Comparison of ENCODE assay signal across 10 cellular contexts in genomic region chr16:1232049-1232748, GRCh38. TPM values are rescaled to one million over a fixed set of nuclear protein-coding genes. Genes with fewer than 3 reads are reported as not detected.
DNase-seq lines count a peak whose midpoint lies in the region; ATAC-seq and TF ChIP-seq lines count a peak whose summit lies in the region.
"Not testable (repeated sequence)": the region's sequence is repeated elsewhere in the genome, so short reads cannot be mapped to it uniquely, and the experiment has no call there.
"Had no signal": no experiment of that assay in that cellular context is flagged by ENCODE, and none has a peak within 500 bp of the region (broad histone marks: within the 10 kb centered on the region; RNA-seq: fewer than 3 reads in every experiment).

No MANE protein-coding gene starts in this region.

- H3K36me3 ChIP-seq in DND-41 (ENCODE audit: insufficient read depth, low read length); Panc1 (ENCODE audit: control insufficient read depth, insufficient read depth, low read length): not testable (repeated sequence)

- not testable (repeated sequence) for H3K4me1 Mint-ChIP-seq in activated CD4-positive, alpha-beta T cell treated with anti-CD3 and anti-CD28 coated beads for 36 hours; stimulated activated effector memory CD8-positive, alpha-beta T cell treated with anti-CD3 and anti-CD28 coated beads, Interleukin-12 subunit alpha, Interleukin-12 subunit beta, amount 100 ng/mL, for 72 hours

- not testable (repeated sequence) for H2AFZ ChIP-seq in DND-41 (ENCODE audit: low read depth, low read length)

- H3K36me3 Mint-ChIP-seq in activated CD4-positive, alpha-beta T cell treated with anti-CD3 and anti-CD28 coated beads for 36 hours (ENCODE audit: low read depth); activated naive CD4-positive, alpha-beta T cell treated with anti-CD3 and anti-CD28 coated beads, Interleukin-2, amount 50 U/mL, for 72 hours; stimulated activated effector memory CD8-positive, alpha-beta T cell treated with anti-CD3 and anti-CD28 coated beads, Interleukin-12 subunit alpha, Interleukin-12 subunit beta, amount 100 ng/mL, for 72 hours: not testable (repeated sequence)

- not testable (repeated sequence) for H3K79me2 ChIP-seq in DND-41 (ENCODE audit: insufficient read depth, low read length)

- not testable (repeated sequence) for H3K9me3 ChIP-seq in DND-41 (ENCODE audit: insufficient read depth, low read length, severe bottlenecking); Panc1 (ENCODE audit: control insufficient read depth, insufficient read depth, low read depth, low read length); right cardiac atrium (ENCODE audit: control insufficient read depth, low read length)

- POLR2A ChIA-PET in Panc1 (lab: Charles Lee); activated CD4-positive, alpha-beta T cell treated with anti-CD3 and anti-CD28 coated beads for 36 hours (lab: Charles Lee): not testable (repeated sequence)

- H3K27me3 Mint-ChIP-seq in activated CD4-positive, alpha-beta T cell treated with anti-CD3 and anti-CD28 coated beads for 36 hours: not testable (repeated sequence)

- intact Hi-C loops in Panc1 (cut with micrococcal nuclease; ENCODE audit: unreplicated experiment); activated CD4-positive, alpha-beta T cell treated with anti-CD3 and anti-CD28 coated beads for 36 hours (cut with DNase I, micrococcal nuclease); Right ventricle myocardium inferior (cut with DNase I); right cardiac atrium (cut with DNase I): not testable (repeated sequence)

- not testable (repeated sequence) for H3K9me3 Mint-ChIP-seq in activated CD4-positive, alpha-beta T cell treated with anti-CD3 and anti-CD28 coated beads for 36 hours (ENCODE audit: low read depth); activated naive CD4-positive, alpha-beta T cell treated with anti-CD3 and anti-CD28 coated beads, Interleukin-2, amount 50 U/mL, for 72 hours; stimulated activated effector memory CD8-positive, alpha-beta T cell treated with anti-CD3 and anti-CD28 coated beads, Interleukin-12 subunit alpha, Interleukin-12 subunit beta, amount 100 ng/mL, for 72 hours

- not testable (repeated sequence) for H3K27ac ChIP-seq in DND-41 (ENCODE audit: low read length); Panc1 (ENCODE audit: low read length); right cardiac atrium (ENCODE audit: low read length)

- H3K4me3 ChIP-seq in DND-41 (ENCODE audit: low read depth in 1 of 2, low read length in 2 of 2); right cardiac atrium (ENCODE audit: low read length): not testable (repeated sequence)
- H3K4me3 ChIP-seq in Panc1 (ENCODE audit: low read depth in 2 of 2, low read length in 2 of 2): 0 out of 4 replicates have a peak overlapping the region, but pooled peaks of 1 of the 2 experiments have one; percentile 20

- not testable (repeated sequence) for H3K27ac Mint-ChIP-seq in activated CD4-positive, alpha-beta T cell treated with anti-CD3 and anti-CD28 coated beads for 36 hours; activated naive CD4-positive, alpha-beta T cell treated with anti-CD3 and anti-CD28 coated beads, Interleukin-2, amount 50 U/mL, for 72 hours; stimulated activated effector memory CD8-positive, alpha-beta T cell treated with anti-CD3 and anti-CD28 coated beads, Interleukin-12 subunit alpha, Interleukin-12 subunit beta, amount 100 ng/mL, for 72 hours

- no CpG with 5 or more reads among the region's 47 CpGs for WGBS in right cardiac atrium

- H3K4me1 ChIP-seq in DND-41 (ENCODE audit: insufficient read depth, low read length); Panc1 (ENCODE audit: control insufficient read depth, insufficient read depth, low read length); right cardiac atrium (ENCODE audit: control insufficient read depth, insufficient read depth, low read length): not testable (repeated sequence)

- CTCF ChIA-PET in Panc1 (lab: Charles Lee); activated CD4-positive, alpha-beta T cell treated with anti-CD3 and anti-CD28 coated beads for 36 hours (lab: Charles Lee): not testable (repeated sequence)

- H4K20me1 ChIP-seq in DND-41 (ENCODE audit: insufficient read depth, low read length): not testable (repeated sequence)

- not testable (repeated sequence) for H3K27me3 ChIP-seq in DND-41 (ENCODE audit: insufficient read depth, low read length, poor library complexity); Panc1 (ENCODE audit: control insufficient read depth, insufficient read depth, low read length); right cardiac atrium (ENCODE audit: control insufficient read depth, insufficient read depth)

- not testable (repeated sequence) for H3K4me2 ChIP-seq in DND-41 (ENCODE audit: insufficient read depth, low read length)

- H3K4me3 Mint-ChIP-seq in activated CD4-positive, alpha-beta T cell treated with anti-CD3 and anti-CD28 coated beads for 36 hours; stimulated activated effector memory CD8-positive, alpha-beta T cell treated with anti-CD3 and anti-CD28 coated beads, Interleukin-12 subunit alpha, Interleukin-12 subunit beta, amount 100 ng/mL, for 72 hours: not testable (repeated sequence)

- not testable (repeated sequence) for DNase-seq in DND-41; Panc1 (ENCODE audit: low read depth, low spot score); activated CD4-positive, alpha-beta T cell treated with anti-CD3 and anti-CD28 coated beads for 36 hours; activated naive CD4-positive, alpha-beta T cell treated with anti-CD3 and anti-CD28 coated beads, Interleukin-2, amount 50 U/mL, for 72 hours (ENCODE audit: low spot score in 2 of 2); Right ventricle myocardium inferior (ENCODE audit: missing footprints); right cardiac atrium; stimulated activated effector memory CD8-positive, alpha-beta T cell treated with anti-CD3 and anti-CD28 coated beads, Interleukin-12 subunit alpha, Interleukin-12 subunit beta, amount 100 ng/mL, for 72 hours (ENCODE audit: low spot score in 2 of 2)

- not testable (repeated sequence) for TF ChIP-seq CTCF in DND-41 (IDR thresholded peaks at IDR 0.05; ENCODE audit: borderline replicate concordance, extremely low read depth, low read length, poor library complexity, severe bottlenecking); Panc1 (IDR thresholded peaks at IDR 0.05)

- H3K9ac ChIP-seq in DND-41 (ENCODE audit: low read depth, low read length): not testable (repeated sequence)

- in situ Hi-C loops in Panc1 (cut with HindIII; ENCODE audit: low pct_unique_long_range_greater_than_20kb, low sequenced_read_pairs): not testable (repeated sequence)

- ATAC-seq in DND-41 (ENCODE audit: insufficient read depth, low read depth): 0 out of 3 replicates have a peak, but pooled peaks have one; percentile 39
- ATAC-seq in Panc1: peak; percentile 92
- peak; percentile 61 for ATAC-seq in activated CD4-positive, alpha-beta T cell treated with anti-CD3 and anti-CD28 coated beads for 36 hours
- peak; percentile 60 to 62 for ATAC-seq in activated naive CD4-positive, alpha-beta T cell treated with anti-CD3 and anti-CD28 coated beads, Interleukin-2, amount 50 U/mL, for 72 hours
- peak; percentile 27 for ATAC-seq in Right ventricle myocardium inferior
- ATAC-seq in right cardiac atrium: peak; percentile 39 to 41
- peak; percentile 20 for ATAC-seq in stimulated activated effector memory CD8-positive, alpha-beta T cell treated with anti-CD3 and anti-CD28 coated beads, Interleukin-12 subunit alpha, Interleukin-12 subunit beta, amount 100 ng/mL, for 72 hours

- BruUV-seq in Panc1 (replicated peaks; lab: Mats Ljungman, UMichigan): not testable (repeated sequence)

RNA-seq across cellular contexts. Expression of gene TPSB2, which starts 2.2 kb away (rescaled TPM):
- total RNA-seq in Panc1 (2021; ENCODE audit: unreplicated experiment): 0.57 TPM
- 0.39 TPM for polyA plus RNA-seq in Panc1 (2012; ENCODE audit: insufficient read length)
- not detected for total RNA-seq in activated CD4-positive, alpha-beta T cell treated with anti-CD3 and anti-CD28 coated beads for 36 hours
- 1 to 10 TPM in 1 of 2 donors, not detected in 1; 1.3 TPM for total RNA-seq in activated naive CD4-positive, alpha-beta T cell treated with anti-CD3 and anti-CD28 coated beads, Interleukin-2, amount 50 U/mL, for 72 hours
- total RNA-seq in Right ventricle myocardium inferior: 10.0 TPM
- 1 to 10 TPM in 3 of 4 donors, not detected in 1; 3.7 to 7.1 (median 6.7) TPM for total RNA-seq in right cardiac atrium
- 1.8 TPM for polyA plus RNA-seq in right cardiac atrium
- total RNA-seq: CD4-positive, CD25-positive, alpha-beta regulatory T cell; Daoy had no signal
- polyA plus RNA-seq: CD4-positive, CD25-positive, alpha-beta regulatory T cell had no signal

RNA-seq across cellular contexts. Expression of gene TPSG1, which starts 7.1 kb away (rescaled TPM):
- total RNA-seq in Panc1 (2021; ENCODE audit: unreplicated experiment) (4.6 TPM), Right ventricle myocardium inferior (0.30 TPM), right cardiac atrium (under 1 TPM in 1 of 4 donors, not detected in 3; 0.21 TPM)
- polyA plus RNA-seq in Panc1 (2012; ENCODE audit: insufficient read length): 2.4 TPM
- not detected for total RNA-seq in activated CD4-positive, alpha-beta T cell treated with anti-CD3 and anti-CD28 coated beads for 36 hours
- not detected for total RNA-seq in activated naive CD4-positive, alpha-beta T cell treated with anti-CD3 and anti-CD28 coated beads, Interleukin-2, amount 50 U/mL, for 72 hours
- polyA plus RNA-seq in right cardiac atrium: not detected
- total RNA-seq: CD4-positive, CD25-positive, alpha-beta regulatory T cell had no signal
- polyA plus RNA-seq: CD4-positive, CD25-positive, alpha-beta regulatory T cell had no signal

RNA-seq across cellular contexts. Expression of gene TPSAB1, which starts 8.3 kb away (rescaled TPM):
- total RNA-seq in Panc1 (2021; ENCODE audit: unreplicated experiment) (not detected), Right ventricle myocardium inferior (9.4 TPM), right cardiac atrium (1 to 10 TPM; 1.6 to 8.3 (median 4.7) TPM)
- polyA plus RNA-seq in Panc1 (2012; ENCODE audit: insufficient read length): not detected
- total RNA-seq in activated CD4-positive, alpha-beta T cell treated with anti-CD3 and anti-CD28 coated beads for 36 hours: not detected
- total RNA-seq in activated naive CD4-positive, alpha-beta T cell treated with anti-CD3 and anti-CD28 coated beads, Interleukin-2, amount 50 U/mL, for 72 hours: under 1 TPM; 0.64 to 0.77 TPM
- polyA plus RNA-seq in right cardiac atrium: 1.2 TPM
- total RNA-seq: CD4-positive, CD25-positive, alpha-beta regulatory T cell; Daoy; H4 had no signal
- polyA plus RNA-seq: CD4-positive, CD25-positive, alpha-beta regulatory T cell had no signal

RNA-seq across cellular contexts. Expression of gene TPSD1, which starts 23.7 kb away (rescaled TPM):
- 0.26 TPM for total RNA-seq in Panc1 (2021; ENCODE audit: unreplicated experiment)
- polyA plus RNA-seq in Panc1 (2012; ENCODE audit: insufficient read length): 0.21 TPM
- not detected for total RNA-seq in activated CD4-positive, alpha-beta T cell treated with anti-CD3 and anti-CD28 coated beads for 36 hours
- not detected for total RNA-seq in activated naive CD4-positive, alpha-beta T cell treated with anti-CD3 and anti-CD28 coated beads, Interleukin-2, amount 50 U/mL, for 72 hours
- total RNA-seq in Right ventricle myocardium inferior: 0.54 TPM
- under 1 TPM in 2 of 4 donors, not detected in 2; 0.26 to 0.85 TPM for total RNA-seq in right cardiac atrium
- polyA plus RNA-seq in right cardiac atrium: 0.16 TPM
- total RNA-seq: CD4-positive, CD25-positive, alpha-beta regulatory T cell; Daoy; H4 had no signal
- polyA plus RNA-seq: CD4-positive, CD25-positive, alpha-beta regulatory T cell had no signal

Comparison
In these comparisons a context has a peak if more than half of its experiments do, and no peak if none do; other contexts are left out.
1. ATAC-seq: peak in every context shown above with its lines; median percentile 92 in Panc1; 61 in activated CD4-positive, alpha-beta T cell treated with anti-CD3 and anti-CD28 coated beads for 36 hours; 61 in activated naive CD4-positive, alpha-beta T cell treated with anti-CD3 and anti-CD28 coated beads, Interleukin-2, amount 50 U/mL, for 72 hours; 40 in right cardiac atrium; 39 in DND-41; 27 in Right ventricle myocardium inferior; 20 in stimulated activated effector memory CD8-positive, alpha-beta T cell treated with anti-CD3 and anti-CD28 coated beads, Interleukin-12 subunit alpha, Interleukin-12 subunit beta, amount 100 ng/mL, for 72 hours.